Comparison of ENCODE assay signal across 7 cellular contexts in the genomic region with DNA sequence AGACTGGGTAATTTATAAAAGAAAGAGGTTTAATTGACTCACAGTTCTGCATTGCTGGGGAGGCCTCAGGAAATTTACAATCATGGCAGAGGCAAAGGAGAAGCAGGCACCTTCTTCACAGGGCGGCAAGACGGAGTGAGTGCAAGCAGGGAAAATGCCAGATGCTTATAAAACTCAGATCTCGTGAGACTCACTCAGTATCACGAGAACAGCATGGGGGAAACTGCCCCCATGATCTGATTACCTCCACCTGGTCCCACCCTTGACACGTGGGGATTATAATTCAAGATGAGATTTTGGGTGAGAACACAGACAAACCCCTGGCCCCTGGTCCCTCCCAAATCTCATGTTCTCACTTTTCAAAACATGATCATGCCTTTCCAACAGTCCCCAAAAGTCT. TPM values are rescaled to one million over a fixed set of nuclear protein-coding genes. Genes with fewer than 3 reads are reported as not detected.
"Had no signal": no experiment of that assay in that cellular context is flagged by ENCODE, and none has a peak within 500 bp of the region (broad histone marks: within the 10 kb centered on the region; RNA-seq: fewer than 3 reads in every experiment).

No MANE protein-coding gene starts in this region.

RNA-seq across cellular contexts. Expression of gene DEFB118, which starts 4.1 kb away (rescaled TPM):
- total RNA-seq: GM23248, GM23338, H1, H4, H7, H9, HFFc6 had no signal
- polyA plus RNA-seq: GM23248, GM23338, H1 had no signal

RNA-seq across cellular contexts. Expression of gene DEFB119, which starts 26.1 kb away (rescaled TPM):
- total RNA-seq: GM23248, GM23338, H1, H4, H7, H9, HFFc6 had no signal
- polyA plus RNA-seq: GM23248, GM23338, H1 had no signal

RNA-seq across cellular contexts. Expression of gene DEFB121, which starts 41.7 kb away (rescaled TPM):
- total RNA-seq: GM23248, GM23338, H1, H4, H7, H9, HFFc6 had no signal
- polyA plus RNA-seq: GM23248, GM23338, H1 had no signal

RNA-seq across cellular contexts. Expression of gene DEFB116, which starts 55.9 kb away (rescaled TPM):
- total RNA-seq: GM23248, GM23338, H1, H4, H7, H9, HFFc6 had no signal
- polyA plus RNA-seq: GM23248, GM23338, H1 had no signal
